8 cellular contexts compared by ENCODE assay signal in genomic region chr20:63658749-63659187, GRCh38. TPM values are rescaled to one million over a fixed set of nuclear protein-coding genes. Genes with fewer than 3 reads are reported as not detected.
DNase-seq lines count a peak whose midpoint lies in the region; FAIRE-seq and TF ChIP-seq lines count a peak whose summit lies in the region.

No MANE protein-coding gene starts in this region.

- peaks cover 10% of the 10 kb centered on the region for H3F3A ChIP-seq in neural progenitor cell (ENCODE audit: low read depth)

- no peak overlapping the region for H3K9ac ChIP-seq in neural progenitor cell

- peak overlapping the region; percentile 95 for H3K4me3 Mint-ChIP-seq in neural progenitor cell

- FAIRE-seq in D721Med (lab: Jason Lieb, UNC): no peak

- H3K4me1 ChIP-seq in neural progenitor cell: no peaks in the 10 kb centered on the region

- H3K4me2 ChIP-seq in neural progenitor cell: peak overlapping the region; percentile 84

- H3K9me3 ChIP-seq in neural progenitor cell (ENCODE audit: low read depth): no peaks in the 10 kb centered on the region

- H3K36me3 ChIP-seq in neural progenitor cell: no peaks in the 10 kb centered on the region

- H3K4me1 Mint-ChIP-seq in neural progenitor cell: peaks cover 36% of the 10 kb centered on the region

- peaks cover 3% of the 10 kb centered on the region for H4K20me1 ChIP-seq in neural progenitor cell (ENCODE audit: low read depth)

- H3K27ac Mint-ChIP-seq in neural progenitor cell: peak overlapping the region; percentile 46

- peaks cover 12% of the 10 kb centered on the region for H3K27me3 Mint-ChIP-seq in neural progenitor cell (ENCODE audit: insufficient read depth, low read depth)

- no peak overlapping the region for H3K27ac ChIP-seq in neural progenitor cell

- TF ChIP-seq POLR2A in erythroblast (IDR thresholded peaks at IDR 0.05; ENCODE audit: low read length): no peak

- H3K27me3 ChIP-seq in neural progenitor cell: peaks cover 8% of the 10 kb centered on the region

- peak overlapping the region; percentile 82 for H3K4me3 ChIP-seq in GM08714 (ENCODE audit: low read length)
- peak overlapping the region; percentile 97 for H3K4me3 ChIP-seq in HFF-Myc (replicated peaks; ENCODE audit: low read depth, low read length)
- peak overlapping the region; percentile 94 for H3K4me3 ChIP-seq in neural progenitor cell

- no peaks in the 10 kb centered on the region for H3K9me3 Mint-ChIP-seq in neural progenitor cell

- H2AFZ ChIP-seq in neural progenitor cell (replicated peaks): peak overlapping the region; percentile 51

- H3K36me3 Mint-ChIP-seq in neural progenitor cell: peaks cover 2% of the 10 kb centered on the region

- DNase-seq in HFF-Myc (ENCODE audit: extremely low read depth, low read depth) (no peak), RPMI7951 (ENCODE audit: low read depth) (peak; percentile 55), erythroblast (lab: John Stamatoyannopoulos, UW) (peak; percentile 67 to 69), neural progenitor cell (ENCODE audit: low spot score) (no peak), LoVo (ENCODE audit: low spot score) (no peak), D721Med (ENCODE audit: insufficient read length, low spot score) (no peak), COLO668 (lab: John Stamatoyannopoulos, UW; ENCODE audit: unreplicated experiment) (no peak)

- TF ChIP-seq CTCF in HFF-Myc (IDR thresholded peaks at IDR 0.05; ENCODE audit: low read depth, low read length, missing control alignments) (no peak), neural progenitor cell (IDR thresholded peaks at IDR 0.05) (no peak), D721Med (IDR thresholded peaks at IDR 0.05; ENCODE audit: insufficient read depth, missing control alignments) (no peak)

- H3K79me2 ChIP-seq in neural progenitor cell (ENCODE audit: low read depth): peaks cover 8% of the 10 kb centered on the region

RNA-seq across cellular contexts. Expression of gene RTEL1, which starts 0.7 kb away (rescaled TPM):
- 17.4 and 18.7 TPM in 2 replicates for total RNA-seq in RPMI7951 (2014; rRNA removed; shearing (Covaris generic))
- 6.0 and 16.7 TPM in 2 replicates for total RNA-seq in neural progenitor cell (ENCODE audit: low replicate concordance)

RNA-seq across cellular contexts. Expression of gene STMN3, which starts 5.5 kb away (rescaled TPM):
- 75.3 and 102 TPM in 2 replicates for total RNA-seq in RPMI7951 (2014; rRNA removed; shearing (Covaris generic))
- 3.3 and 6.1 TPM in 2 replicates for total RNA-seq in neural progenitor cell (ENCODE audit: low replicate concordance)

RNA-seq across cellular contexts. Expression of gene GMEB2, which starts 31.9 kb away (rescaled TPM):
- total RNA-seq in RPMI7951 (2014; rRNA removed; shearing (Covaris generic)): 7.6 and 10.0 TPM in 2 replicates
- total RNA-seq in neural progenitor cell (ENCODE audit: low replicate concordance): 8.0 and 18.6 TPM in 2 replicates

RNA-seq across cellular contexts. Expression of gene TNFRSF6B, which starts 37.7 kb away (rescaled TPM):
- total RNA-seq in RPMI7951 (2014; rRNA removed; shearing (Covaris generic)): 0.36 and 1.1 TPM in 2 replicates
- total RNA-seq in neural progenitor cell (ENCODE audit: low replicate concordance): 0.25 TPM in 1 of 2 replicates, not detected in the other

RNA-seq across cellular contexts. Expression of gene ARFRP1, which starts 49.0 kb away (rescaled TPM):
- 38.8 and 69.0 TPM in 2 replicates for total RNA-seq in RPMI7951 (2014; rRNA removed; shearing (Covaris generic))
- total RNA-seq in neural progenitor cell (ENCODE audit: low replicate concordance): 18.3 and 32.6 TPM in 2 replicates

Comparison
In these comparisons a context has a peak if more than half of its experiments do, and no peak if none do; other contexts are left out.
1. DNase-seq: peak in RPMI7951 (single experiment) and erythroblast (2 of 2); none in HFF-Myc (single experiment), neural progenitor cell (single experiment), LoVo (single experiment), D721Med (single experiment) and COLO668 (single experiment).
2. RNA of gene STMN3, which starts 5.5 kb away (total RNA-seq): 75.3 to 102 TPM in RPMI7951; 3.3 to 6.1 TPM in neural progenitor cell; every median in the first group is over 10 times any median in the second.
3. Peak in every context shown above with its lines, with median percentiles within 50 percentile points of each other: H3K4me3 ChIP-seq.